In genomic region chr19:18644144-18645034, GRCh38 we compare ENCODE assay signal across 9 cellular contexts.
A peak's percentile ranks its signal among the peaks of the same experiment; 100 is the strongest.
DNase-seq lines count a peak whose midpoint lies in the region; FAIRE-seq lines count a peak whose summit lies in the region.
"Had no signal": no experiment of that assay in that cellular context is flagged by ENCODE, and none has a peak within 500 bp of the region (broad histone marks: within the 10 kb centered on the region; RNA-seq: fewer than 3 reads in every experiment).

No MANE protein-coding gene starts in this region.

- no peak overlapping the region for H3K4me3 ChIP-seq in mucosa of rectum (ENCODE audit: low read length in 2 of 2)

- peaks cover 8 to 11% of the 10 kb centered on the region in 2 donors for H3K4me1 ChIP-seq in mucosa of rectum (ENCODE audit: control insufficient read depth in 2 of 2, insufficient read depth in 2 of 2, low read length in 2 of 2)

- no peaks in the 10 kb centered on the region for H3K27me3 ChIP-seq in mucosa of rectum (ENCODE audit: control insufficient read depth in 2 of 2, insufficient read depth in 2 of 2, low read length in 2 of 2)

- no peak for DNase-seq in GM19239 (ENCODE audit: insufficient read length, low spot score)
- DNase-seq in cortex of kidney (lab: John Stamatoyannopoulos, UW), result no peak
- DNase-seq in activated effector memory CD4-positive, alpha-beta T cell treated with anti-CD3 and anti-CD28 coated beads, Interleukin-2, amount 50 U/mL, for 16 hours, result no peak
- DNase-seq in iPS-NIHi7 (ENCODE audit: extremely low spot score), result no peak
- DNase-seq: activated T-cell treated with anti-CD3 and anti-CD28 coated beads, Interleukin-2, amount 50 U/mL, for 72 hours; NCI-H510A treated with DMSO at 0.1 percent for 48 hours; stimulated activated CD4-positive, alpha-beta T cell treated with anti-CD3 and anti-CD28 coated beads, Interleukin-4, amount 100 ng/mL, for 1 hour had no signal

- FAIRE-seq in GM19239 (lab: Jason Lieb, UNC), result peak; percentile 48

- H3K36me3 ChIP-seq in mucosa of rectum (ENCODE audit: control insufficient read depth in 2 of 2, insufficient read depth in 2 of 2, low read length in 2 of 2), result no peaks in the 10 kb centered on the region

- H3K27ac ChIP-seq in angular gyrus (ENCODE audit: low read depth, low read length) (peak overlapping the region; percentile 77), mucosa of rectum (ENCODE audit: low read depth in 2 of 2, low read length in 2 of 2) (peak overlapping the region; percentile 25 to 33)

- no peak overlapping the region for H3K9ac ChIP-seq in mucosa of rectum (ENCODE audit: low read depth in 1 of 2, low read length in 2 of 2)

- H3K9me3 ChIP-seq in mucosa of rectum (ENCODE audit: control insufficient read depth in 2 of 2, low read length in 2 of 2), result no peaks in the 10 kb centered on the region
